ENCODE assay signal across 16 cellular contexts in the genomic region with DNA sequence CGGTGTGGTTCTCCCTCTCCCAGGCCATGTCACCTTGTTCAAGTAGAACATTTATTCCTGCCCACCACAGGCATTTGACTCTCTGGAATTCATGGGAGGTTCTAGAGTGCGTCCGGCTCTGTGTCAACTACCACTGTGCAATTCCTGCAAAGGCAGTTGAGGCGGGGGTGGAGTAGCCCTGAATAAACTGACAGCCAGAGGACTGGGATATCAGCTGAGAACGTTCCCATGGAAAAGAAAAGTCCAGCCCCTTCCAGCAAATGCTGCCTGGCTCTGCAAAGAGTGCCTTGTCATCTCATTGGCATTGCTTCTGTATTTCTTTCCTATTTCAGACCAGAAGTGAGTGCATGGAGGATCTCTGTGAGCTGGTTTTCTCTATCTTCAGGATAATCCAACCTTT. TPM values are rescaled to one million over a fixed set of nuclear protein-coding genes. Genes with fewer than 3 reads are reported as not detected.
DNase-seq lines count a peak whose midpoint lies in the region; ATAC-seq and TF ChIP-seq lines count a peak whose summit lies in the region.
"Had no signal": no experiment of that assay in that cellular context is flagged by ENCODE, and none has a peak within 500 bp of the region (broad histone marks: within the 10 kb centered on the region; RNA-seq: fewer than 3 reads in every experiment).

No MANE protein-coding gene starts in this region.

- H3K14ac ChIP-seq in mesenchymal stem cell (ENCODE audit: low read length in 2 of 2) = no peak overlapping the region

- no peak overlapping the region for H4K91ac ChIP-seq in mesenchymal stem cell (ENCODE audit: low read length)

- peaks cover 25% of the 10 kb centered on the region for H3K4me1 ChIP-seq in mesenchymal stem cell (ENCODE audit: control insufficient read depth, insufficient read depth, low read depth, low read length)
- peaks cover 25% of the 10 kb centered on the region for H3K4me1 ChIP-seq in PC-3 (ENCODE audit: insufficient read depth, low read length)

- H3K27ac Mint-ChIP-seq in activated CD8-positive, alpha-beta memory T cell treated with anti-CD3 and anti-CD28 coated beads, Interleukin-2, amount 10 ng/mL, durations not matched to agents 7 days and 5 days = no peak overlapping the region
- H3K27ac Mint-ChIP-seq: activated CD4-positive, alpha-beta T cell treated with anti-CD3 and anti-CD28 coated beads, Interleukin-2, amount 10 ng/mL, durations not matched to agents 24 days and 14 days; nephron progenitor cell had no signal

- WGBS in mesenchymal stem cell = 78% methylated on average over 5 of the region's 5 CpGs

- no peaks in the 10 kb centered on the region for H3K27me3 Mint-ChIP-seq in activated CD8-positive, alpha-beta memory T cell treated with anti-CD3 and anti-CD28 coated beads, Interleukin-2, amount 10 ng/mL, durations not matched to agents 7 days and 5 days
- H3K27me3 Mint-ChIP-seq: activated CD4-positive, alpha-beta T cell treated with anti-CD3 and anti-CD28 coated beads, Interleukin-2, amount 10 ng/mL, durations not matched to agents 24 days and 14 days had no signal

- H3K23ac ChIP-seq in mesenchymal stem cell (ENCODE audit: low read length in 2 of 2) = no peak overlapping the region

- no peak overlapping the region for H2BK5ac ChIP-seq in mesenchymal stem cell (ENCODE audit: low read depth, low read length, poor library complexity, severe bottlenecking)

- no peaks in the 10 kb centered on the region for H3K79me1 ChIP-seq in mesenchymal stem cell (replicated peaks; ENCODE audit: low read length, poor library complexity, severe bottlenecking)

- DNase-seq in activated CD8-positive, alpha-beta memory T cell treated with anti-CD3 and anti-CD28 coated beads, Interleukin-2, amount 10 ng/mL, durations not matched to agents 7 days and 5 days = peak; percentile 1
- no peak for DNase-seq in activated CD8-positive, alpha-beta memory T cell treated with anti-CD3 and anti-CD28 coated beads, Interleukin-2, amount 50 U/mL, for 48 hours
- peak; percentile 56 for DNase-seq in glomerular visceral epithelial cell (ENCODE audit: extremely low spot score)
- DNase-seq in mesenchymal stem cell = peak; percentile 87
- DNase-seq in activated CD4-positive, alpha-beta T cell treated with anti-CD3 and anti-CD28 coated beads for 48 hours = no peak
- DNase-seq in activated T-cell treated with anti-CD3 and anti-CD28 coated beads for 4 hours = no peak
- no peak for DNase-seq in PC-3
- DNase-seq: activated CD4-positive, alpha-beta T cell treated with anti-CD3 and anti-CD28 coated beads, Interleukin-2, amount 10 ng/mL, durations not matched to agents 24 days and 14 days; DMS53; effector CD8-positive, alpha-beta T cell; NCI-H1105; NCI-H774; nephron progenitor cell had no signal

- H2AFZ ChIP-seq in mesenchymal stem cell (ENCODE audit: low read depth, low read length) (no peak overlapping the region), PC-3 (ENCODE audit: low read length) (no peak overlapping the region)

- H4K20me1 ChIP-seq in PC-3 (ENCODE audit: low read length) = no peaks in the 10 kb centered on the region

- H3K4me3 ChIP-seq in mesenchymal stem cell (ENCODE audit: insufficient read depth in 1 of 2, low read depth in 1 of 2, low read length in 2 of 2) (no peak overlapping the region), PC-3 (ENCODE audit: low read length) (no peak overlapping the region)

- peaks cover 6% of the 10 kb centered on the region for H3K4me1 Mint-ChIP-seq in activated CD8-positive, alpha-beta memory T cell treated with anti-CD3 and anti-CD28 coated beads, Interleukin-2, amount 10 ng/mL, durations not matched to agents 7 days and 5 days

- peak overlapping the region; percentile 49 for H2AK5ac ChIP-seq in mesenchymal stem cell (ENCODE audit: low read length, severe bottlenecking)

- H4K8ac ChIP-seq in mesenchymal stem cell (ENCODE audit: low read length) = peak overlapping the region; percentile 7

- H3K18ac ChIP-seq in mesenchymal stem cell (ENCODE audit: low read depth in 1 of 2, low read length in 2 of 2) = peak overlapping the region in 1 of 2 experiments; percentile 14

- H3K9me3 ChIP-seq in mesenchymal stem cell (ENCODE audit: control insufficient read depth, low read length) (no peaks in the 10 kb centered on the region), PC-3 (ENCODE audit: low read length) (no peaks in the 10 kb centered on the region)

- intact Hi-C loops in PC-3 (cut with micrococcal nuclease) = no loop called here

- no peak for ATAC-seq in activated CD8-positive, alpha-beta memory T cell treated with anti-CD3 and anti-CD28 coated beads, Interleukin-2, amount 10 ng/mL, durations not matched to agents 7 days and 5 days
- no peak for ATAC-seq in HG03139 (IDR thresholded peaks at IDR 0.05; ENCODE audit: unreplicated experiment)
- no peak for ATAC-seq in PC-3
- ATAC-seq: SK-N-SH treated with all-trans-retinoic acid at 6 μM for 48 hours had no signal

- BruUV-seq in PC-3 (replicated peaks; lab: Mats Ljungman, UMichigan) = no TSS peak

- no peak for TF ChIP-seq CTCF in PC-3 (conservative IDR thresholded peaks at IDR 0.05; ENCODE audit: low read depth, low read length)

- H3K36me3 ChIP-seq in mesenchymal stem cell (ENCODE audit: control insufficient read depth in 1 of 2, insufficient read depth in 2 of 2, low read depth in 1 of 2, low read length in 2 of 2) (no peaks in the 10 kb centered on the region), PC-3 (ENCODE audit: low read depth, low read length) (no peaks in the 10 kb centered on the region)

- CTCF ChIA-PET in activated CD8-positive, alpha-beta memory T cell treated with anti-CD3 and anti-CD28 coated beads, Interleukin-2, amount 10 ng/mL, durations not matched to agents 7 days and 5 days (lab: Charles Lee) = interaction anchor here (0.8 kb wide), 1 partner anchor 13 kb away, joined by 3 read pairs; no protein-coding TSS in a partner anchor
- CTCF ChIA-PET in PC-3 (lab: Charles Lee) = no interaction called here

- H3K4me2 ChIP-seq in mesenchymal stem cell (ENCODE audit: low read length, poor library complexity, severe bottlenecking) (no peak overlapping the region), PC-3 (ENCODE audit: low read length) (no peak overlapping the region)

- POLR2A ChIA-PET in PC-3 (lab: Charles Lee; ENCODE audit: unreplicated experiment) = no interaction called here

- no peaks in the 10 kb centered on the region for H3F3A ChIP-seq in PC-3 (ENCODE audit: low read length, unreplicated experiment)

- no peak overlapping the region for H2BK12ac ChIP-seq in mesenchymal stem cell (ENCODE audit: low read length in 2 of 2)

- H3K9ac ChIP-seq in mesenchymal stem cell (ENCODE audit: low read length) (peak overlapping the region; percentile 23), PC-3 (ENCODE audit: low read length) (no peak overlapping the region)

- H3K4ac ChIP-seq in mesenchymal stem cell (ENCODE audit: low read depth in 1 of 2, low read length in 2 of 2) = no peak overlapping the region

- no peaks in the 10 kb centered on the region for H3K36me3 Mint-ChIP-seq in activated CD8-positive, alpha-beta memory T cell treated with anti-CD3 and anti-CD28 coated beads, Interleukin-2, amount 10 ng/mL, durations not matched to agents 7 days and 5 days

- H3K27me3 ChIP-seq in mesenchymal stem cell (ENCODE audit: control insufficient read depth in 1 of 2, insufficient read depth in 1 of 2, low read length in 2 of 2) (no peaks in the 10 kb centered on the region), PC-3 (ENCODE audit: low read length) (no peaks in the 10 kb centered on the region)

- no peaks in the 10 kb centered on the region for H3K9me2 ChIP-seq in PC-3 (replicated peaks; ENCODE audit: low read length)

- H3K9me3 Mint-ChIP-seq in activated CD8-positive, alpha-beta memory T cell treated with anti-CD3 and anti-CD28 coated beads, Interleukin-2, amount 10 ng/mL, durations not matched to agents 7 days and 5 days (ENCODE audit: low read depth) = no peaks in the 10 kb centered on the region
- H3K9me3 Mint-ChIP-seq: activated CD4-positive, alpha-beta T cell treated with anti-CD3 and anti-CD28 coated beads, Interleukin-2, amount 10 ng/mL, durations not matched to agents 24 days and 14 days; nephron progenitor cell had no signal

- H2BK120ac ChIP-seq in mesenchymal stem cell (ENCODE audit: low read depth, low read length) = no peak overlapping the region

- H3K27ac ChIP-seq in mesenchymal stem cell (ENCODE audit: low read length, poor library complexity, severe bottlenecking) (peak overlapping the region; percentile 46), PC-3 (ENCODE audit: low read length) (no peak overlapping the region)
- H3K27ac ChIP-seq: 22Rv1 had no signal

- no peaks in the 10 kb centered on the region for H3K79me2 ChIP-seq in PC-3 (ENCODE audit: low read length)

- no peak overlapping the region for H2BK15ac ChIP-seq in mesenchymal stem cell (ENCODE audit: low read depth, poor library complexity, severe bottlenecking)

- H3K4me3 Mint-ChIP-seq in activated CD8-positive, alpha-beta memory T cell treated with anti-CD3 and anti-CD28 coated beads, Interleukin-2, amount 10 ng/mL, durations not matched to agents 7 days and 5 days = no peak overlapping the region
- H3K4me3 Mint-ChIP-seq: activated CD4-positive, alpha-beta T cell treated with anti-CD3 and anti-CD28 coated beads, Interleukin-2, amount 10 ng/mL, durations not matched to agents 24 days and 14 days; nephron progenitor cell had no signal

RNA-seq across cellular contexts. Expression of a gene that starts 18.9 kb away (rescaled TPM):
- total RNA-seq in activated CD8-positive, alpha-beta memory T cell treated with anti-CD3 and anti-CD28 coated beads, Interleukin-2, amount 10 ng/mL, durations not matched to agents 7 days and 5 days = 1 to 10 TPM; 6.4 to 6.7 TPM
- polyA plus RNA-seq in mesenchymal stem cell (2013, experiment 1 of 2) = 8.8 TPM
- 9.1 TPM for polyA plus RNA-seq in mesenchymal stem cell (2013, experiment 2 of 2)
- 2.6 and 3.1 TPM in 2 replicates for total RNA-seq in PC-3 (2014; rRNA removed)

Comparison
In these comparisons a context has a peak if more than half of its experiments do, and no peak if none do; other contexts are left out.
1. DNase-seq: peak in activated CD8-positive, alpha-beta memory T cell treated with anti-CD3 and anti-CD28 coated beads, Interleukin-2, amount 10 ng/mL, durations not matched to agents 7 days and 5 days (single experiment), glomerular visceral epithelial cell (single experiment) and mesenchymal stem cell (single experiment); none in activated CD8-positive, alpha-beta memory T cell treated with anti-CD3 and anti-CD28 coated beads, Interleukin-2, amount 50 U/mL, for 48 hours (single experiment), activated CD4-positive, alpha-beta T cell treated with anti-CD3 and anti-CD28 coated beads for 48 hours (single experiment), activated T-cell treated with anti-CD3 and anti-CD28 coated beads for 4 hours (single experiment) and PC-3 (single experiment).